Comparison of ENCODE assay signal across 8 cellular contexts in the genomic region with DNA sequence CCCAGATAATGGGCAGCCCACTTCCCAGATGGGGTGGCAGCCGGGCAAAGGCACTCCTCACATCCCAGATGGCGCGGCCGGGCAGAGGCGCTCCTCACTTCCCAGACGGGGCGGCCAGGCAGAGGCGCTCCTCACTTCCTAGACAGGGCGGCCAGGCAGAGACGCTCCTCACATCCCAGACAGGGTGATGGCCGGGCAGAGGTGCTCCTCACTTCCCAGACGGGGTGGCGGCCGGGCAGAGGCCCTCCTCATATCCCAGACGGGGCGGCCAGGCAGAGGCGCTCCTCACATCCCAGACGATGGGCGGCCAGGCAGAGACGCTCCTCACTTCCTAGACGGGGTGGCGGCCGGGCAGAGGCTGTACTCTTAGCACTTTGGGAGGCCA. TPM values are rescaled to one million over a fixed set of nuclear protein-coding genes. Genes with fewer than 3 reads are reported as not detected.
A peak's percentile ranks its signal among the peaks of the same experiment; 100 is the strongest.
DNase-seq lines count a peak whose midpoint lies in the region; ATAC-seq and TF ChIP-seq lines count a peak whose summit lies in the region.
"Not testable (repeated sequence)": the region's sequence is repeated elsewhere in the genome, so short reads cannot be mapped to it uniquely, and the experiment has no call there.
"Had no signal": no experiment of that assay in that cellular context is flagged by ENCODE, and none has a peak within 500 bp of the region (broad histone marks: within the 10 kb centered on the region; RNA-seq: fewer than 3 reads in every experiment).

No MANE protein-coding gene starts in this region.

- CTCF ChIA-PET in CD4-positive, alpha-beta memory T cell (lab: Charles Lee; ENCODE audit: partially characterized antibody); T-cell (lab: Charles Lee); activated CD8-positive, alpha-beta T cell treated with anti-CD3 and anti-CD28 coated beads for 36 hours (lab: Charles Lee): not testable (repeated sequence)

- peak overlapping the region in 3 of 8 donors; percentile 36 to 70 (median 50) for H3K4me3 Mint-ChIP-seq in CD4-positive, alpha-beta memory T cell
- H3K4me3 Mint-ChIP-seq in T-cell (peak overlapping the region in 2 of 3 donors; percentile 55 to 93), brain (peak overlapping the region in 3 of 5 experiments; percentile 98 to 100 (median 100)), glutamatergic neuron (ENCODE audit: unreplicated experiment) (peak overlapping the region; percentile 99)
- H3K4me3 Mint-ChIP-seq in activated CD8-positive, alpha-beta T cell treated with anti-CD3 and anti-CD28 coated beads for 36 hours; stimulated activated memory B cell treated with anti-CD40 and anti-IgM and Interleukin-4, amounts not matched to agents 10 μg/mL and 1 μg/mL and 100 μg/mL, for 72 hours: not testable (repeated sequence)
- H3K4me3 Mint-ChIP-seq in naive thymus-derived CD8-positive, alpha-beta T cell, result peak overlapping the region in 6 of 10 donors; percentile 94 to 100 (median 100)

- not testable (repeated sequence) for H3K4me3 ChIP-seq in CD4-positive, alpha-beta memory T cell (ENCODE audit: low read length in 2 of 2)

- H3K27ac Mint-ChIP-seq in CD4-positive, alpha-beta memory T cell, result peak overlapping the region in 4 of 7 donors; percentile 57 to 97 (median 68)
- not testable (repeated sequence) for H3K27ac Mint-ChIP-seq in T-cell; brain; glutamatergic neuron (ENCODE audit: unreplicated experiment)
- H3K27ac Mint-ChIP-seq in activated CD8-positive, alpha-beta T cell treated with anti-CD3 and anti-CD28 coated beads for 36 hours, result peak overlapping the region; percentile 47
- H3K27ac Mint-ChIP-seq in naive thymus-derived CD8-positive, alpha-beta T cell, result peak overlapping the region in 4 of 10 donors; percentile 20 to 100 (median 69)
- H3K27ac Mint-ChIP-seq in stimulated activated memory B cell treated with anti-CD40 and anti-IgM and Interleukin-4, amounts not matched to agents 10 μg/mL and 1 μg/mL and 100 μg/mL, for 72 hours, result peak overlapping the region; percentile 5

- H3K4me1 Mint-ChIP-seq in CD4-positive, alpha-beta memory T cell, result peaks cover 36 to 60% (median 46%) of the 10 kb centered on the region in 4 donors
- H3K4me1 Mint-ChIP-seq in T-cell (peaks cover 50 to 58% (median 55%) of the 10 kb centered on the region in 3 donors), brain (peaks cover 39% of the 10 kb centered on the region), glutamatergic neuron (ENCODE audit: low read depth, unreplicated experiment) (peaks cover 10% of the 10 kb centered on the region)
- peaks cover 33% of the 10 kb centered on the region for H3K4me1 Mint-ChIP-seq in activated CD8-positive, alpha-beta T cell treated with anti-CD3 and anti-CD28 coated beads for 36 hours (ENCODE audit: low read depth)
- H3K4me1 Mint-ChIP-seq in naive thymus-derived CD8-positive, alpha-beta T cell, result peaks cover 22 to 62% (median 53%) of the 10 kb centered on the region in 4 donors
- H3K4me1 Mint-ChIP-seq in stimulated activated memory B cell treated with anti-CD40 and anti-IgM and Interleukin-4, amounts not matched to agents 10 μg/mL and 1 μg/mL and 100 μg/mL, for 72 hours, result peaks cover 51% of the 10 kb centered on the region

- DNase-seq in CD4-positive, alpha-beta memory T cell; T-cell; activated CD8-positive, alpha-beta T cell treated with anti-CD3 and anti-CD28 coated beads for 36 hours; glutamatergic neuron; naive thymus-derived CD8-positive, alpha-beta T cell: not testable (repeated sequence)

- H3K4me1 ChIP-seq in CD4-positive, alpha-beta memory T cell (ENCODE audit: insufficient read depth, low read length), result peaks cover 34% of the 10 kb centered on the region

- H3K36me3 Mint-ChIP-seq in CD4-positive, alpha-beta memory T cell, result peaks cover 9 to 44% of the 10 kb centered on the region in 2 donors
- peaks cover 13% of the 10 kb centered on the region for H3K36me3 Mint-ChIP-seq in T-cell
- peaks cover 38% of the 10 kb centered on the region for H3K36me3 Mint-ChIP-seq in activated CD8-positive, alpha-beta T cell treated with anti-CD3 and anti-CD28 coated beads for 36 hours (ENCODE audit: low read depth)
- H3K36me3 Mint-ChIP-seq in brain, result peaks cover 74% of the 10 kb centered on the region
- H3K36me3 Mint-ChIP-seq in glutamatergic neuron (ENCODE audit: unreplicated experiment), result peaks cover 21% of the 10 kb centered on the region
- peaks cover 0 to 38% (median 18%) of the 10 kb centered on the region in 3 donors for H3K36me3 Mint-ChIP-seq in naive thymus-derived CD8-positive, alpha-beta T cell
- peaks cover 43% of the 10 kb centered on the region for H3K36me3 Mint-ChIP-seq in stimulated activated memory B cell treated with anti-CD40 and anti-IgM and Interleukin-4, amounts not matched to agents 10 μg/mL and 1 μg/mL and 100 μg/mL, for 72 hours

- not testable (repeated sequence) for H3K27ac ChIP-seq in CD4-positive, alpha-beta memory T cell (ENCODE audit: low read depth, low read length)

- POLR2A ChIA-PET in CD4-positive, alpha-beta memory T cell (lab: Charles Lee; ENCODE audit: partially characterized antibody); T-cell (lab: Charles Lee); activated CD8-positive, alpha-beta T cell treated with anti-CD3 and anti-CD28 coated beads for 36 hours (lab: Charles Lee): not testable (repeated sequence)
- POLR2A ChIA-PET in naive thymus-derived CD8-positive, alpha-beta T cell (lab: Charles Lee), result interaction anchor here (4.6 kb wide), 1 partner anchor 15 kb away, joined by 62 read pairs; a partner anchor contains a TSS

- ATAC-seq in T-cell (replicated peaks in 1 of 4); activated CD8-positive, alpha-beta T cell treated with anti-CD3 and anti-CD28 coated beads for 36 hours; naive thymus-derived CD8-positive, alpha-beta T cell; stimulated activated memory B cell treated with anti-CD40 and anti-IgM and Interleukin-4, amounts not matched to agents 10 μg/mL and 1 μg/mL and 100 μg/mL, for 72 hours: not testable (repeated sequence)

- not testable (repeated sequence) for H3K36me3 ChIP-seq in CD4-positive, alpha-beta memory T cell (ENCODE audit: insufficient read depth, low read length)

- not testable (repeated sequence) for H3K9me3 Mint-ChIP-seq in CD4-positive, alpha-beta memory T cell; T-cell; activated CD8-positive, alpha-beta T cell treated with anti-CD3 and anti-CD28 coated beads for 36 hours; glutamatergic neuron (ENCODE audit: unreplicated experiment); naive thymus-derived CD8-positive, alpha-beta T cell; stimulated activated memory B cell treated with anti-CD40 and anti-IgM and Interleukin-4, amounts not matched to agents 10 μg/mL and 1 μg/mL and 100 μg/mL, for 72 hours
- H3K9me3 Mint-ChIP-seq in brain, result peaks cover 0 to 20% (median 5%) of the 10 kb centered on the region in 5 experiments

- H3K27me3 ChIP-seq in CD4-positive, alpha-beta memory T cell (ENCODE audit: insufficient read depth, low read length), result not testable (repeated sequence)

- not testable (repeated sequence) for H3K27me3 Mint-ChIP-seq in CD4-positive, alpha-beta memory T cell; T-cell; activated CD8-positive, alpha-beta T cell treated with anti-CD3 and anti-CD28 coated beads for 36 hours; brain; glutamatergic neuron (ENCODE audit: unreplicated experiment); naive thymus-derived CD8-positive, alpha-beta T cell; stimulated activated memory B cell treated with anti-CD40 and anti-IgM and Interleukin-4, amounts not matched to agents 10 μg/mL and 1 μg/mL and 100 μg/mL, for 72 hours

- intact Hi-C loops in CD4-positive, alpha-beta memory T cell (cut with micrococcal nuclease); activated CD8-positive, alpha-beta T cell treated with anti-CD3 and anti-CD28 coated beads for 36 hours (cut with micrococcal nuclease): not testable (repeated sequence)

- not testable (repeated sequence) for H3K9me3 ChIP-seq in CD4-positive, alpha-beta memory T cell (ENCODE audit: control insufficient read depth in 1 of 2, low read length in 2 of 2)

- TF ChIP-seq CTCF in activated CD8-positive, alpha-beta T cell treated with anti-CD3 and anti-CD28 coated beads for 36 hours (IDR thresholded peaks at IDR 0.05); brain (conservative IDR thresholded peaks at IDR 0.05); glutamatergic neuron (IDR thresholded peaks at IDR 0.05; ENCODE audit: partially characterized antibody, unreplicated experiment): not testable (repeated sequence)

RNA-seq across cellular contexts. Expression of a gene that starts 2.2 kb away (rescaled TPM):
- 10 to 100 TPM; 41.5 to 48.1 TPM for total RNA-seq in CD4-positive, alpha-beta memory T cell
- polyA plus RNA-seq in CD4-positive, alpha-beta memory T cell, result 10 to 100 TPM; 56.3 to 92.0 TPM
- total RNA-seq in T-cell (10 to 100 TPM; 25.3 to 45.8 (median 43.9) TPM), glutamatergic neuron (ENCODE audit: unreplicated experiment) (54.3 TPM)
- 10 to 100 TPM; 37.4 to 39.0 TPM for total RNA-seq in activated CD8-positive, alpha-beta T cell treated with anti-CD3 and anti-CD28 coated beads for 36 hours
- 76.1 TPM for polyA plus RNA-seq in brain (ENCODE audit: insufficient read depth, low read depth, low replicate concordance)
- total RNA-seq in naive thymus-derived CD8-positive, alpha-beta T cell, result 10 to 100 TPM; 38.4 to 40.0 TPM
- 10 to 100 TPM; 55.8 to 76.3 (median 59.0) TPM for polyA plus RNA-seq in naive thymus-derived CD8-positive, alpha-beta T cell

RNA-seq across cellular contexts. Expression of a gene that starts 2.5 kb away (rescaled TPM):
- 100 to 1,000 TPM in 1 of 2 experiments, 10 to 100 TPM in 1; 96.5 to 102 TPM for total RNA-seq in CD4-positive, alpha-beta memory T cell
- 10 to 100 TPM in 1 of 2 donors, under 1 TPM in 1; 0.81 to 24.0 TPM for polyA plus RNA-seq in CD4-positive, alpha-beta memory T cell
- total RNA-seq in T-cell, result 100 to 1,000 TPM in 2 of 5 donors, 10 to 100 TPM in 3; 89.2 to 129 (median 95.7) TPM
- total RNA-seq in activated CD8-positive, alpha-beta T cell treated with anti-CD3 and anti-CD28 coated beads for 36 hours, result 10 to 100 TPM; 60.3 to 63.3 TPM
- polyA plus RNA-seq in brain (ENCODE audit: insufficient read depth, low read depth, low replicate concordance), result 55.5 TPM
- 108 TPM for total RNA-seq in glutamatergic neuron (ENCODE audit: unreplicated experiment)
- total RNA-seq in naive thymus-derived CD8-positive, alpha-beta T cell, result 100 to 1,000 TPM in 1 of 2 experiments, 10 to 100 TPM in 1; 88.1 to 105 TPM
- 10 to 100 TPM in 1 of 3 donors, 1 to 10 TPM in 2; 7.4 to 22.0 (median 10.0) TPM for polyA plus RNA-seq in naive thymus-derived CD8-positive, alpha-beta T cell

RNA-seq across cellular contexts. Expression of a gene that starts 14.5 kb away (rescaled TPM):
- 100 to 1,000 TPM; 132 to 149 TPM for total RNA-seq in CD4-positive, alpha-beta memory T cell
- 10 to 100 TPM; 23.5 to 49.9 TPM for polyA plus RNA-seq in CD4-positive, alpha-beta memory T cell
- total RNA-seq in T-cell (100 to 1,000 TPM; 129 to 156 (median 138) TPM), glutamatergic neuron (ENCODE audit: unreplicated experiment) (181 TPM)
- 100 to 1,000 TPM; 137 to 140 TPM for total RNA-seq in activated CD8-positive, alpha-beta T cell treated with anti-CD3 and anti-CD28 coated beads for 36 hours
- 68.7 TPM for polyA plus RNA-seq in brain (ENCODE audit: insufficient read depth, low read depth, low replicate concordance)
- total RNA-seq in naive thymus-derived CD8-positive, alpha-beta T cell, result 100 to 1,000 TPM; 137 to 149 TPM
- 10 to 100 TPM; 36.0 to 51.7 (median 36.1) TPM for polyA plus RNA-seq in naive thymus-derived CD8-positive, alpha-beta T cell

RNA-seq across cellular contexts. Expression of a gene that starts 45.5 kb away (rescaled TPM):
- 10 to 100 TPM; 27.2 to 29.6 TPM for total RNA-seq in CD4-positive, alpha-beta memory T cell
- polyA plus RNA-seq in CD4-positive, alpha-beta memory T cell, result not detected
- total RNA-seq in T-cell, result 10 to 100 TPM; 14.2 to 26.1 (median 21.9) TPM
- total RNA-seq in activated CD8-positive, alpha-beta T cell treated with anti-CD3 and anti-CD28 coated beads for 36 hours, result 10 to 100 TPM; 22.5 to 24.9 TPM
- polyA plus RNA-seq in brain (ENCODE audit: insufficient read depth, low read depth, low replicate concordance), result 2.7 TPM
- 44.5 TPM for total RNA-seq in glutamatergic neuron (ENCODE audit: unreplicated experiment)
- 10 to 100 TPM; 27.3 to 28.9 TPM for total RNA-seq in naive thymus-derived CD8-positive, alpha-beta T cell
- under 1 TPM; 0.11 to 0.75 (median 0.24) TPM for polyA plus RNA-seq in naive thymus-derived CD8-positive, alpha-beta T cell

RNA-seq across cellular contexts. Expression of a gene that starts 52.2 kb away (rescaled TPM):
- 10 to 100 TPM; 14.3 to 17.4 TPM for total RNA-seq in CD4-positive, alpha-beta memory T cell
- polyA plus RNA-seq in CD4-positive, alpha-beta memory T cell, result 1 to 10 TPM in 1 of 2 donors, under 1 TPM in 1; 0.12 to 1.4 TPM
- total RNA-seq in T-cell (10 to 100 TPM in 3 of 5 donors, 1 to 10 TPM in 2; 5.6 to 11.6 (median 10.2) TPM), glutamatergic neuron (ENCODE audit: unreplicated experiment) (36.5 TPM)
- total RNA-seq in activated CD8-positive, alpha-beta T cell treated with anti-CD3 and anti-CD28 coated beads for 36 hours, result 1 to 10 TPM; 5.0 to 5.1 TPM
- polyA plus RNA-seq in brain (ENCODE audit: insufficient read depth, low read depth, low replicate concordance), result 8.8 TPM
- 10 to 100 TPM; 16.7 to 17.3 TPM for total RNA-seq in naive thymus-derived CD8-positive, alpha-beta T cell
- 1 to 10 TPM in 1 of 3 donors, under 1 TPM in 2; 0.16 to 2.0 (median 0.20) TPM for polyA plus RNA-seq in naive thymus-derived CD8-positive, alpha-beta T cell
- total RNA-seq: H4 had no signal
